In the genomic region with DNA sequence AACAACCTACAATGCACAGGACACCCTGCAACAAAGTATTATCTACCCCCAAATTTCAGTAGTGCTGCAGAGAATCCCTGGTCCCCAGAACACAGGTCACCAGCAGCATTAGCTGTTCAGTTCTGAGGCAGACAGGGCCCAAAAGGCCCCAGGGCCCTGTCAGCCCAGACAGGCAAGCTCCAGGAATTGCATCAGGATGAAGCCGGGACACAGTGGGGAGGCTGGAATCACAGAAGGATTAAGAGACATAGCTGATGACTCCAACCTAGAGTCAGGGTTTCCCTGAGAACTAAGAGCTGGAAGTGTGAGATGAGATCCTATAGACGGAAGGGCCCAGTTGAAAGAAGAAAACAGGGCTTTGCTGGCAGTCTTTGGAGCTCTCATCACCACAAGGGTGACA, we compare ENCODE assay signal across 12 cellular contexts.
DNase-seq lines count a peak whose midpoint lies in the region; ATAC-seq and TF ChIP-seq lines count a peak whose summit lies in the region.
"Had no signal": no experiment of that assay in that cellular context is flagged by ENCODE, and none has a peak within 500 bp of the region (broad histone marks: within the 10 kb centered on the region; RNA-seq: fewer than 3 reads in every experiment).

No MANE protein-coding gene starts in this region.

- no peaks in the 10 kb centered on the region for H3K9me3 Mint-ChIP-seq in WTC11
- H3K9me3 Mint-ChIP-seq: CD4-positive, alpha-beta memory T cell had no signal

- ATAC-seq in WTC11 (peak; percentile 37), HG03460 (IDR thresholded peaks at IDR 0.05; ENCODE audit: unreplicated experiment) (no peak), GM21825 (IDR thresholded peaks at IDR 0.05; ENCODE audit: unreplicated experiment) (no peak), HG03520 (IDR thresholded peaks at IDR 0.05; ENCODE audit: unreplicated experiment) (no peak)
- no peak for ATAC-seq in activated CD4-positive, CD25-positive, alpha-beta regulatory T cell treated with anti-CD3 and anti-CD28 coated beads, Interleukin-2, amount 50 U/mL, for 24 hours
- ATAC-seq: A549, HCT116 had no signal

- H3K36me3 Mint-ChIP-seq in WTC11: no peaks in the 10 kb centered on the region
- H3K36me3 Mint-ChIP-seq: CD4-positive, alpha-beta memory T cell had no signal

- TF ChIP-seq CTCF in WTC11 (IDR thresholded peaks at IDR 0.05): no peak

- POLR2A ChIA-PET in WTC11 (lab: Charles Lee): no interaction called here

- no peak overlapping the region for H3K27ac Mint-ChIP-seq in WTC11
- H3K27ac Mint-ChIP-seq: CD4-positive, alpha-beta memory T cell had no signal

- H3K4me1 Mint-ChIP-seq in WTC11: peaks cover 19% of the 10 kb centered on the region
- H3K4me1 Mint-ChIP-seq: CD4-positive, alpha-beta memory T cell had no signal

- DNase-seq in NCI-H82 (lab: John Stamatoyannopoulos, UW): peak; percentile 65
- DNase-seq in WTC11 (ENCODE audit: low spot score): no peak
- peak; percentile 83 for DNase-seq in islet precursor cell
- DNase-seq: BE2C; CD4-positive, alpha-beta memory T cell; DMS53 had no signal

- H3K27me3 Mint-ChIP-seq in WTC11 (ENCODE audit: low read depth): no peaks in the 10 kb centered on the region

- CTCF ChIA-PET in WTC11 (lab: Charles Lee): interaction anchor here (1.0 to 1.9 kb wide), 7 partner anchors 9 to 279 kb away, joined by 3 to 6 read pairs (median 3); no protein-coding TSS in a partner anchor

- H3K4me3 Mint-ChIP-seq in WTC11: no peak overlapping the region
- H3K4me3 Mint-ChIP-seq: CD4-positive, alpha-beta memory T cell had no signal

TF ChIP-seq in WTC11, 78 proteins besides CTCF, POLR2A, EP300 and RAD21:
- TF ChIP-seq, protein P1, sequence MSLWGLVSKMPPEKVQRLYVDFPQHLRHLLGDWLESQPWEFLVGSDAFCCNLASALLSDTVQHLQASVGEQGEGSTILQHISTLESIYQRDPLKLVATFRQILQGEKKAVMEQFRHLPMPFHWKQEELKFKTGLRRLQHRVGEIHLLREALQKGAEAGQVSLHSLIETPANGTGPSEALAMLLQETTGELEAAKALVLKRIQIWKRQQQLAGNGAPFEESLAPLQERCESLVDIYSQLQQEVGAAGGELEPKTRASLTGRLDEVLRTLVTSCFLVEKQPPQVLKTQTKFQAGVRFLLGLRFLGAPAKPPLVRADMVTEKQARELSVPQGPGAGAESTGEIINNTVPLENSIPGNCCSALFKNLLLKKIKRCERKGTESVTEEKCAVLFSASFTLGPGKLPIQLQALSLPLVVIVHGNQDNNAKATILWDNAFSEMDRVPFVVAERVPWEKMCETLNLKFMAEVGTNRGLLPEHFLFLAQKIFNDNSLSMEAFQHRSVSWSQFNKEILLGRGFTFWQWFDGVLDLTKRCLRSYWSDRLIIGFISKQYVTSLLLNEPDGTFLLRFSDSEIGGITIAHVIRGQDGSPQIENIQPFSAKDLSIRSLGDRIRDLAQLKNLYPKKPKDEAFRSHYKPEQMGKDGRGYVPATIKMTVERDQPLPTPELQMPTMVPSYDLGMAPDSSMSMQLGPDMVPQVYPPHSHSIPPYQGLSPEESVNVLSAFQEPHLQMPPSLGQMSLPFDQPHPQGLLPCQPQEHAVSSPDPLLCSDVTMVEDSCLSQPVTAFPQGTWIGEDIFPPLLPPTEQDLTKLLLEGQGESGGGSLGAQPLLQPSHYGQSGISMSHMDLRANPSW (CRISPR knock-in tag; conservative IDR thresholded peaks at IDR 0.05; ENCODE audit: low read depth): no peak
- TF ChIP-seq ZMAT4 (CRISPR knock-in tag; IDR thresholded peaks at IDR 0.05): no peak
- TF ChIP-seq MYBL2 (CRISPR knock-in tag; IDR thresholded peaks at IDR 0.05): no peak
- no peak for TF ChIP-seq IRF2 (CRISPR knock-in tag; IDR thresholded peaks at IDR 0.05; ENCODE audit: borderline replicate concordance, low read depth)
- TF ChIP-seq JUN (CRISPR knock-in tag; IDR thresholded peaks at IDR 0.05): no peak
- no peak for TF ChIP-seq PRDM15 (CRISPR knock-in tag; IDR thresholded peaks at IDR 0.05)
- TF ChIP-seq ZNF396 (CRISPR knock-in tag; IDR thresholded peaks at IDR 0.05; ENCODE audit: borderline replicate concordance): no peak
- TF ChIP-seq, protein P2, sequence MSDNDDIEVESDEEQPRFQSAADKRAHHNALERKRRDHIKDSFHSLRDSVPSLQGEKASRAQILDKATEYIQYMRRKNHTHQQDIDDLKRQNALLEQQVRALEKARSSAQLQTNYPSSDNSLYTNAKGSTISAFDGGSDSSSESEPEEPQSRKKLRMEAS (CRISPR knock-in tag; IDR thresholded peaks at IDR 0.05): no peak
- no peak for TF ChIP-seq ERG (CRISPR knock-in tag; IDR thresholded peaks at IDR 0.05)
- TF ChIP-seq, protein P3, sequence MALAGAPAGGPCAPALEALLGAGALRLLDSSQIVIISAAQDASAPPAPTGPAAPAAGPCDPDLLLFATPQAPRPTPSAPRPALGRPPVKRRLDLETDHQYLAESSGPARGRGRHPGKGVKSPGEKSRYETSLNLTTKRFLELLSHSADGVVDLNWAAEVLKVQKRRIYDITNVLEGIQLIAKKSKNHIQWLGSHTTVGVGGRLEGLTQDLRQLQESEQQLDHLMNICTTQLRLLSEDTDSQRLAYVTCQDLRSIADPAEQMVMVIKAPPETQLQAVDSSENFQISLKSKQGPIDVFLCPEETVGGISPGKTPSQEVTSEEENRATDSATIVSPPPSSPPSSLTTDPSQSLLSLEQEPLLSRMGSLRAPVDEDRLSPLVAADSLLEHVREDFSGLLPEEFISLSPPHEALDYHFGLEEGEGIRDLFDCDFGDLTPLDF (CRISPR knock-in tag; IDR thresholded peaks at IDR 0.05): no peak
- no peak for TF ChIP-seq ZNF138 (CRISPR knock-in tag; conservative IDR thresholded peaks at IDR 0.05)
- no peak for TF ChIP-seq ETV6 (CRISPR knock-in tag; IDR thresholded peaks at IDR 0.05)
- TF ChIP-seq ZSCAN18 (CRISPR knock-in tag; IDR thresholded peaks at IDR 0.05): no peak
- no peak for TF ChIP-seq PREB (CRISPR knock-in tag; IDR thresholded peaks at IDR 0.05; ENCODE audit: borderline replicate concordance)
TF ChIP-seq in WTC11: peak in this region for 0.
